Comparison of ENCODE assay signal across 13 cellular contexts in the genomic region with DNA sequence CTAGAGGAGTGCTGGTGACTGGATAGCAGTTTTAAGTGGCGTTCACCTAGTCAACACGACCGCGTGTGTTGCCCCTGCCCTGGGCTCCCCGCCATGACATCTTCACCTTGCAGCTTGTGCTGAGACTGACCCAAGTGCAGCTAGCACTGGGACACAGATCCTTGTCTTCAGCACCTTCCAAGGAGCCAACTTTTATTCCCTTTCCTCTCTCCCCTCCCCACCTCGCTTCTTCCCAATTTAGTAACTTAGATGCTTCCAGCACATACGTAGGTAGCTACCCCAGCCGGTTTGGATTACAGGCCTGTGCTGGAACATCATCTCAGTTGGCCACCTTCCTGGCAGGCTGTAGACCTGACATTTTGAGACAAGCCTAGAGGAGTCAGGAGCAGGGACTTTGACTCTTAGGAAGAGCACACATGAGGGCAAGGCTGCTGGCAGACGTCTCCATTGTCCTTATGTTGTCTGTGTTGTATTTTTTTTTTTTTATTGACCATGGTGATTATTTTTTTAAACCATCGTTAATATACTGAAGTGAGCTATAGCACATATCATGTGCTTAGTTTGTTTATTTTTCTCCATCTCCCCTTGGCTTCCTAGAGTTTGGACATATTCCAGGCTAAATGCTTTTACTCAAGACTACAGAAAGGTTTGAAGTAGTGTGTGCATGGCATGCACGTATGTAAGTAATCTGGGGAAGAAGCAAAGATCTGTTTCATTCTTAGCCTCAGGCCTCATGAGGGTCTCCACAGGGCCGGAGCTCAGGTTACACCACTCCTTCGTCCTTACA.
DNase-seq lines count a peak whose midpoint lies in the region; ATAC-seq and TF ChIP-seq lines count a peak whose summit lies in the region.
"Had no signal": no experiment of that assay in that cellular context is flagged by ENCODE, and none has a peak within 500 bp of the region (broad histone marks: within the 10 kb centered on the region; RNA-seq: fewer than 3 reads in every experiment).

No MANE protein-coding gene starts in this region.

- H3K4me3 ChIP-seq in testis: no peak overlapping the region

- no peaks in the 10 kb centered on the region for H3K9me3 ChIP-seq in testis

- POLR2A ChIA-PET in activated CD4-positive, alpha-beta T cell treated with anti-CD3 and anti-CD28 coated beads for 36 hours (lab: Charles Lee): no interaction called here

- TF ChIP-seq POLR2A in testis (IDR thresholded peaks at IDR 0.05): no peak

- TF ChIP-seq CTCF in testis (IDR thresholded peaks at IDR 0.05): no peak
- no peak for TF ChIP-seq CTCF in progenitor cell of endocrine pancreas (IDR thresholded peaks at IDR 0.05; ENCODE audit: unreplicated experiment)

- no peaks in the 10 kb centered on the region for H3K36me3 ChIP-seq in testis (ENCODE audit: low read depth, missing control alignments)

- no peak for ATAC-seq in activated CD4-positive, alpha-beta T cell treated with anti-CD3 and anti-CD28 coated beads for 36 hours

- intact Hi-C loops in activated CD4-positive, alpha-beta T cell treated with anti-CD3 and anti-CD28 coated beads for 36 hours (cut with DNase I, micrococcal nuclease): loop anchor here in 1 of 2 experiments (10.0 kb wide), 1 partner anchor 249 kb away; no protein-coding TSS in a partner anchor
- intact Hi-C loops in activated T-helper 2 cell treated with anti-CD3 and anti-CD28 coated beads, Interferon-gamma antibody, Interleukin-2, Interleukin-4, amounts not matched to agents 10 μg/mL and 5 μg/mL and 100 μg/mL, durations not matched to agents 14 hours and 24 hours and 36 hours (cut with micrococcal nuclease): no loop called here
- intact Hi-C loops in testis (cut with DNase I; ENCODE audit: low total_unique reads): no loop called here

- WGBS in testis, 2 donors: 56 to 68% methylated on average over 13 of the region's 13 CpGs

- DNase-seq in activated CD4-positive, alpha-beta T cell treated with anti-CD3 and anti-CD28 coated beads for 36 hours: no peak
- no peak for DNase-seq in activated CD4-positive, alpha-beta T cell treated with anti-CD3 and anti-CD28 coated beads for 1 hour
- DNase-seq in activated T-helper 2 cell treated with anti-CD3 and anti-CD28 coated beads, Interferon-gamma antibody, Interleukin-2, Interleukin-4, amounts not matched to agents 10 μg/mL and 5 μg/mL and 100 μg/mL, durations not matched to agents 14 hours and 24 hours and 36 hours (ENCODE audit: low spot score): no peak
- DNase-seq in left kidney (ENCODE audit: low read depth, low spot score) (peak; percentile 58), testis (no peak), AG08395 (ENCODE audit: low spot score) (no peak), progenitor cell of endocrine pancreas (ENCODE audit: low spot score, unreplicated experiment) (no peak), DMS53 (lab: John Stamatoyannopoulos, UW) (no peak)
- DNase-seq: 8988T, brain microvascular endothelial cell, erythroblast, islet precursor cell, NCI-H1105 treated with DMSO at 0.1 percent for 48 hours had no signal

- peaks cover 33% of the 10 kb centered on the region for H3K4me1 ChIP-seq in testis

- no peaks in the 10 kb centered on the region for H3K27me3 ChIP-seq in testis
- H3K27me3 ChIP-seq: brain microvascular endothelial cell had no signal

- H3K9me3 Mint-ChIP-seq in activated CD4-positive, alpha-beta T cell treated with anti-CD3 and anti-CD28 coated beads for 36 hours (ENCODE audit: low read depth): no peaks in the 10 kb centered on the region
- no peaks in the 10 kb centered on the region for H3K9me3 Mint-ChIP-seq in activated T-helper 2 cell treated with anti-CD3 and anti-CD28 coated beads, Interferon-gamma antibody, Interleukin-2, Interleukin-4, amounts not matched to agents 10 μg/mL and 5 μg/mL and 100 μg/mL, durations not matched to agents 14 hours and 24 hours and 36 hours
- H3K9me3 Mint-ChIP-seq in progenitor cell of endocrine pancreas (ENCODE audit: low read depth): no peaks in the 10 kb centered on the region

- H3K4me3 Mint-ChIP-seq in activated CD4-positive, alpha-beta T cell treated with anti-CD3 and anti-CD28 coated beads for 36 hours: no peak overlapping the region
- no peak overlapping the region for H3K4me3 Mint-ChIP-seq in activated T-helper 2 cell treated with anti-CD3 and anti-CD28 coated beads, Interferon-gamma antibody, Interleukin-2, Interleukin-4, amounts not matched to agents 10 μg/mL and 5 μg/mL and 100 μg/mL, durations not matched to agents 14 hours and 24 hours and 36 hours (ENCODE audit: low read depth)
- no peak overlapping the region for H3K4me3 Mint-ChIP-seq in progenitor cell of endocrine pancreas (ENCODE audit: low read depth)

- no peaks in the 10 kb centered on the region for H3K27me3 Mint-ChIP-seq in activated CD4-positive, alpha-beta T cell treated with anti-CD3 and anti-CD28 coated beads for 36 hours
- H3K27me3 Mint-ChIP-seq in activated T-helper 2 cell treated with anti-CD3 and anti-CD28 coated beads, Interferon-gamma antibody, Interleukin-2, Interleukin-4, amounts not matched to agents 10 μg/mL and 5 μg/mL and 100 μg/mL, durations not matched to agents 14 hours and 24 hours and 36 hours (ENCODE audit: low read depth): no peaks in the 10 kb centered on the region
- H3K27me3 Mint-ChIP-seq in progenitor cell of endocrine pancreas: no peaks in the 10 kb centered on the region

- H3K27ac Mint-ChIP-seq in activated CD4-positive, alpha-beta T cell treated with anti-CD3 and anti-CD28 coated beads for 36 hours: peak overlapping the region; percentile 24
- H3K27ac Mint-ChIP-seq in activated T-helper 2 cell treated with anti-CD3 and anti-CD28 coated beads, Interferon-gamma antibody, Interleukin-2, Interleukin-4, amounts not matched to agents 10 μg/mL and 5 μg/mL and 100 μg/mL, durations not matched to agents 14 hours and 24 hours and 36 hours: peak overlapping the region; percentile 18
- no peak overlapping the region for H3K27ac Mint-ChIP-seq in progenitor cell of endocrine pancreas

- H3K36me3 Mint-ChIP-seq in activated CD4-positive, alpha-beta T cell treated with anti-CD3 and anti-CD28 coated beads for 36 hours (ENCODE audit: low read depth): peaks cover 55% of the 10 kb centered on the region
- peaks cover 78% of the 10 kb centered on the region for H3K36me3 Mint-ChIP-seq in activated T-helper 2 cell treated with anti-CD3 and anti-CD28 coated beads, Interferon-gamma antibody, Interleukin-2, Interleukin-4, amounts not matched to agents 10 μg/mL and 5 μg/mL and 100 μg/mL, durations not matched to agents 14 hours and 24 hours and 36 hours (ENCODE audit: low read depth)
- H3K36me3 Mint-ChIP-seq in progenitor cell of endocrine pancreas (ENCODE audit: insufficient read depth): peaks cover 23% of the 10 kb centered on the region

- H3K4me1 Mint-ChIP-seq in activated CD4-positive, alpha-beta T cell treated with anti-CD3 and anti-CD28 coated beads for 36 hours: peaks cover 6% of the 10 kb centered on the region
- peaks cover 8% of the 10 kb centered on the region for H3K4me1 Mint-ChIP-seq in activated T-helper 2 cell treated with anti-CD3 and anti-CD28 coated beads, Interferon-gamma antibody, Interleukin-2, Interleukin-4, amounts not matched to agents 10 μg/mL and 5 μg/mL and 100 μg/mL, durations not matched to agents 14 hours and 24 hours and 36 hours (ENCODE audit: low read depth)
- no peaks in the 10 kb centered on the region for H3K4me1 Mint-ChIP-seq in progenitor cell of endocrine pancreas (ENCODE audit: low read depth)

- H3K27ac ChIP-seq in testis: peak overlapping the region; percentile 29 to 84
- H3K27ac ChIP-seq: brain microvascular endothelial cell had no signal

- CTCF ChIA-PET in activated CD4-positive, alpha-beta T cell treated with anti-CD3 and anti-CD28 coated beads for 36 hours (lab: Charles Lee): no interaction called here
